In genomic region chr3:177197041-177197933, GRCh38 we compare ENCODE assay signal across 8 cellular contexts. TPM values are rescaled to one million over a fixed set of nuclear protein-coding genes. Genes with fewer than 3 reads are reported as not detected.
DNase-seq lines count a peak whose midpoint lies in the region; ATAC-seq, FAIRE-seq and TF ChIP-seq lines count a peak whose summit lies in the region.

TSS of gene TBL1XR1 (minus strand) at chr3:177197482. CDS start at chr3:177064977, 132,505 bp downstream.

- DNase-seq in D721Med (ENCODE audit: insufficient read length, low spot score): peak; percentile 70
- peak; percentile 84 for DNase-seq in OCI-M1 (lab: John Stamatoyannopoulos, UW)
- DNase-seq in activated T-cell treated with anti-CD3 and anti-CD28 coated beads for 48 hours (ENCODE audit: low read depth): peak; percentile 77
- peak; percentile 68 for DNase-seq in epithelial cell of prostate (ENCODE audit: low read depth, low spot score)
- peak; percentile 94 to 95 (median 94) for DNase-seq in mucosa of descending colon
- peak; percentile 62 to 76 for DNase-seq in stimulated activated CD8-positive, alpha-beta memory T cell treated with anti-CD3 and anti-CD28 coated beads, Interleukin-4, amount 100 ng/mL, for 1 hour (ENCODE audit: low read depth in 2 of 2, low spot score in 1 of 2)

- ATAC-seq in GM21528 (IDR thresholded peaks at IDR 0.05; ENCODE audit: low FRiP score, unreplicated experiment): peak; percentile 55
- peak; percentile 81 for ATAC-seq in mucosa of descending colon

- H3K4me3 ChIP-seq in mucosa of descending colon: peak within 1 kb of the TSS; percentile 63

- peak within 1 kb of the TSS; percentile 96 to 99 (median 98) for H3K27ac Mint-ChIP-seq in IgD-negative memory B cell

- H3K9me3 Mint-ChIP-seq in IgD-negative memory B cell: no peaks in the 10 kb centered on the region

- peaks cover 6% of the 10 kb centered on the region for H3K36me3 Mint-ChIP-seq in IgD-negative memory B cell

- H3K36me3 ChIP-seq in mucosa of descending colon (ENCODE audit: low read depth): no peaks in the 10 kb centered on the region

- peak within 1 kb of the TSS; percentile 93 to 98 (median 96) for H3K4me3 Mint-ChIP-seq in IgD-negative memory B cell

- intact Hi-C loops in mucosa of descending colon (cut with DNase I, micrococcal nuclease): loop anchor here (2.0 to 10.0 kb wide), 5 partner anchors 132 to 1188 kb away; no protein-coding TSS in a partner anchor

- FAIRE-seq in D721Med (lab: Jason Lieb, UNC): no peak

- peak within 1 kb of the TSS; percentile 98 for H3K27ac ChIP-seq in epithelial cell of prostate

- peaks cover 47 to 51% (median 51%) of the 10 kb centered on the region in 3 donors for H3K4me1 Mint-ChIP-seq in IgD-negative memory B cell

- H3K9me3 ChIP-seq in mucosa of descending colon: no peaks in the 10 kb centered on the region

- TF ChIP-seq CTCF in D721Med (IDR thresholded peaks at IDR 0.05; ENCODE audit: insufficient read depth, missing control alignments) (no peak), mucosa of descending colon (IDR thresholded peaks at IDR 0.05) (no peak)

- H3K4me1 ChIP-seq in mucosa of descending colon (ENCODE audit: low read depth): peaks cover 20% of the 10 kb centered on the region

- no peaks in the 10 kb centered on the region for H3K27me3 Mint-ChIP-seq in IgD-negative memory B cell

RNA-seq across cellular contexts. Expression of gene TBL1XR1, which starts in this region (rescaled TPM):
- polyA plus RNA-seq in IgD-negative memory B cell: 23.6 TPM
- total RNA-seq in mucosa of descending colon: 100 to 1,000 TPM; 175 to 200 (median 178) TPM

Comparison
In these comparisons a context has a peak if more than half of its experiments do, and no peak if none do; other contexts are left out.
1. Peak in every context shown above with its lines: DNase-seq, ATAC-seq, H3K4me3 ChIP-seq and H3K27ac ChIP-seq.